23 cellular contexts compared by ENCODE assay signal in the genomic region with DNA sequence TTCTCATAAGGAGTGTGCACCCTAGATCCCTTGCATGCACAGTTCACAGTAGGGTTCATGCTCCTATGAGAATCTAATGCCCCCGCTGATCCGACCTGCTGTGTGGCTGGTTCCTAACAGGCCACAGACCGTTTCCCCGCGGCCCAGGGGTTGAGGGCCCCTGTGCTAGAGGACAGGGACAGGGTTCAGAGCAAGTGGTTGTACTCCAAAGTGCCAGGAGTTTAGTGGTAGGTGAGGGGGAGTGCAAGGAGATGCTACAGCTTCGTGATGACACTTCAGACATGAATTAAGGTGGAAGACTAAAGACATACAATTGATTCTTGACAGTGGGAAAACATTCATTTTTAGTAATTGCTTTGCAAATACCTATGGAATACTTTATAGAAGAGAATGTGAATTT.
"Had no signal": no experiment of that assay in that cellular context is flagged by ENCODE, and none has a peak within 500 bp of the region (broad histone marks: within the 10 kb centered on the region; RNA-seq: fewer than 3 reads in every experiment).

No MANE protein-coding gene starts in this region.

- H3K27me3 ChIP-seq: ascending aorta, MG63, Peyer's patch, SJSA1 had no signal

- H3K9me3 Mint-ChIP-seq: activated CD4-positive, alpha-beta memory T cell treated with anti-CD3 and anti-CD28 coated beads, Interleukin-2, amount 10 ng/mL, durations not matched to agents 7 days and 5 days; activated naive CD8-positive, alpha-beta T cell treated with anti-CD3 and anti-CD28 coated beads, Interleukin-2, amount 50 U/mL, for 24 hours; central memory CD8-positive, alpha-beta T cell had no signal

- DNase-seq: activated CD4-positive, alpha-beta memory T cell treated with anti-CD3 and anti-CD28 coated beads, Interleukin-2, amount 10 ng/mL, durations not matched to agents 7 days and 5 days; activated CD4-positive, alpha-beta T cell treated with anti-CD3 and anti-CD28 coated beads for 36 hours; activated CD4-positive, alpha-beta T cell treated with anti-CD3 and anti-CD28 coated beads, Interleukin-2, amount 50 U/mL, for 1 hour; activated naive CD4-positive, alpha-beta T cell treated with Interleukin-2 at 50 U/mL for 16 hours; activated naive CD8-positive, alpha-beta T cell treated with anti-CD3 and anti-CD28 coated beads, Interleukin-2, amount 50 U/mL, for 24 hours; activated T-cell treated with anti-CD3 and anti-CD28 coated beads for 4 hours; amniotic stem cell; MG63; NCI-H1105 treated with DMSO at 0.1 percent for 48 hours; NCI-H1436 treated with DMSO at 0.1 percent for 48 hours; NCI-H187; NCI-H2081; NCI-H524; Peyer's patch; Right ventricle myocardium superior; T-cell had no signal

- H3K4me1 Mint-ChIP-seq: central memory CD8-positive, alpha-beta T cell had no signal

- H3K27ac ChIP-seq: ascending aorta, Peyer's patch, RWPE1, SJSA1, VCaP had no signal

- H3K9me3 ChIP-seq: ascending aorta, MG63, Peyer's patch, SJSA1 had no signal

- H3K36me3 Mint-ChIP-seq: activated naive CD4-positive, alpha-beta T cell treated with anti-CD3 and anti-CD28 coated beads, Interleukin-2, amount 50 U/mL, for 72 hours had no signal

- ATAC-seq: activated CD4-positive, alpha-beta T cell treated with anti-CD3 and anti-CD28 coated beads for 36 hours; activated naive CD4-positive, alpha-beta T cell treated with anti-CD3 and anti-CD28 coated beads, Interleukin-2, amount 50 U/mL, for 72 hours; activated naive CD8-positive, alpha-beta T cell treated with anti-CD3 and anti-CD28 coated beads, Interleukin-2, amount 50 U/mL, for 24 hours; T-cell had no signal

- H3K36me3 ChIP-seq: ascending aorta, MG63, Peyer's patch, SJSA1 had no signal

- H3K4me1 ChIP-seq: ascending aorta, Peyer's patch had no signal

- H3K27ac Mint-ChIP-seq: activated CD4-positive, alpha-beta memory T cell treated with anti-CD3 and anti-CD28 coated beads, Interleukin-2, amount 10 ng/mL, durations not matched to agents 7 days and 5 days; activated CD4-positive, alpha-beta T cell treated with anti-CD3 and anti-CD28 coated beads for 36 hours; activated naive CD4-positive, alpha-beta T cell treated with anti-CD3 and anti-CD28 coated beads, Interleukin-2, amount 50 U/mL, for 72 hours; activated naive CD8-positive, alpha-beta T cell treated with anti-CD3 and anti-CD28 coated beads, Interleukin-2, amount 50 U/mL, for 24 hours; brain; T-cell had no signal

- H3K4me3 Mint-ChIP-seq: activated CD4-positive, alpha-beta memory T cell treated with anti-CD3 and anti-CD28 coated beads, Interleukin-2, amount 10 ng/mL, durations not matched to agents 7 days and 5 days; activated CD4-positive, alpha-beta T cell treated with anti-CD3 and anti-CD28 coated beads for 36 hours; activated naive CD8-positive, alpha-beta T cell treated with anti-CD3 and anti-CD28 coated beads, Interleukin-2, amount 50 U/mL, for 24 hours; brain; central memory CD8-positive, alpha-beta T cell; T-cell had no signal

- H3K27me3 Mint-ChIP-seq: activated CD4-positive, alpha-beta memory T cell treated with anti-CD3 and anti-CD28 coated beads, Interleukin-2, amount 10 ng/mL, durations not matched to agents 7 days and 5 days; activated CD4-positive, alpha-beta T cell treated with anti-CD3 and anti-CD28 coated beads for 36 hours; activated naive CD8-positive, alpha-beta T cell treated with anti-CD3 and anti-CD28 coated beads, Interleukin-2, amount 50 U/mL, for 24 hours; brain; central memory CD8-positive, alpha-beta T cell; T-cell had no signal

- H3K4me3 ChIP-seq: ascending aorta, MG63, Peyer's patch, SJSA1 had no signal
